ENCODE assay signal across 12 cellular contexts in genomic region chr3:190319660-190320059, GRCh38. TPM values are rescaled to one million over a fixed set of nuclear protein-coding genes. Genes with fewer than 3 reads are reported as not detected.
DNase-seq lines count a peak whose midpoint lies in the region; ATAC-seq and TF ChIP-seq lines count a peak whose summit lies in the region.
"Had no signal": no experiment of that assay in that cellular context is flagged by ENCODE, and none has a peak within 500 bp of the region (broad histone marks: within the 10 kb centered on the region; RNA-seq: fewer than 3 reads in every experiment).

No MANE protein-coding gene starts in this region.

- H3K4me3 ChIP-seq in RWPE2 (ENCODE audit: severe bottlenecking) (peak overlapping the region; percentile 48), stomach (no peak overlapping the region)
- H3K4me3 ChIP-seq: GM23248, sigmoid colon had no signal

- peak; percentile 69 for ATAC-seq in RWPE2 (ENCODE audit: low read depth)
- ATAC-seq: left colon had no signal

- peak overlapping the region; percentile 70 for H3K27ac ChIP-seq in RWPE2 (ENCODE audit: poor library complexity, severe bottlenecking)
- H3K27ac ChIP-seq in epithelial cell of prostate, result peak overlapping the region; percentile 84
- H3K27ac ChIP-seq in stomach, result no peak overlapping the region
- H3K27ac ChIP-seq: GM23248, sigmoid colon had no signal

- WGBS in stomach, 5 donors, result 68 to 83% (median 81%) methylated on average over 4 of the region's 4 CpGs

- DNase-seq in EL, result peak; percentile 13
- peak; percentile 84 for DNase-seq in RWPE2 (ENCODE audit: low spot score)
- DNase-seq in epithelial cell of prostate (ENCODE audit: low read depth, low spot score), result peak; percentile 87
- peak; percentile 61 for DNase-seq in stimulated activated CD4-positive, alpha-beta T cell treated with anti-CD3 and anti-CD28 coated beads, Interleukin-15, amount 100 ng/mL, for 24 hours
- no peak for DNase-seq in retina
- DNase-seq in globus pallidus (ENCODE audit: low spot score), result no peak
- no peak for DNase-seq in stomach
- DNase-seq in epidermal melanocyte (ENCODE audit: insufficient read length, low spot score), result no peak
- DNase-seq: GM23248, left colon, Right ventricle myocardium superior, sigmoid colon had no signal

- no peak for TF ChIP-seq POLR2A in stomach (IDR thresholded peaks at IDR 0.05)

- H3K36me3 ChIP-seq in RWPE2 (ENCODE audit: low read depth) (no peaks in the 10 kb centered on the region), stomach (no peaks in the 10 kb centered on the region)
- H3K36me3 ChIP-seq: sigmoid colon had no signal

- TF ChIP-seq CTCF in RWPE2 (IDR thresholded peaks at IDR 0.05; ENCODE audit: poor library complexity, severe bottlenecking), result no peak
- no peak for TF ChIP-seq CTCF in stomach (IDR thresholded peaks at IDR 0.05)

- H3K27me3 ChIP-seq in RWPE2 (ENCODE audit: insufficient read depth, poor library complexity, severe bottlenecking) (no peaks in the 10 kb centered on the region), stomach (peaks cover 0 to 26% (median 7%) of the 10 kb centered on the region in 3 donors)

- H3K4me1 ChIP-seq in RWPE2 (ENCODE audit: insufficient read depth, poor library complexity, severe bottlenecking), result peaks cover 17% of the 10 kb centered on the region
- H3K4me1 ChIP-seq in stomach, result peaks cover 4 to 20% (median 17%) of the 10 kb centered on the region in 4 donors

- intact Hi-C loops in stomach (cut with DNase I; ENCODE audit: low total_unique reads), result loop anchor here (10.0 kb wide), 2 partner anchors 95 to 345 kb away; no protein-coding TSS in a partner anchor

- no peak for TF ChIP-seq EP300 in stomach (IDR thresholded peaks at IDR 0.05)

- H3K9me3 ChIP-seq in RWPE2 (ENCODE audit: severe bottlenecking) (no peaks in the 10 kb centered on the region), stomach (no peaks in the 10 kb centered on the region)
- H3K9me3 ChIP-seq: sigmoid colon had no signal

RNA-seq across cellular contexts. Expression of gene CLDN1, which starts 2.6 kb away (rescaled TPM):
- 1 to 10 TPM in 2 of 5 donors, not detected in 3; 4.9 to 7.0 TPM for total RNA-seq in stomach
- 10 to 100 TPM in 1 of 3 donors, 1 to 10 TPM in 1, under 1 TPM in 1; 0.62 to 15.6 (median 1.1) TPM for polyA plus RNA-seq in stomach
- total RNA-seq: Right ventricle myocardium superior had no signal

Comparison
In these comparisons a context has a peak if more than half of its experiments do, and no peak if none do; other contexts are left out.
1. DNase-seq: peak in EL (single experiment), RWPE2 (single experiment), epithelial cell of prostate (single experiment) and stimulated activated CD4-positive, alpha-beta T cell treated with anti-CD3 and anti-CD28 coated beads, Interleukin-15, amount 100 ng/mL, for 24 hours (single experiment); none in retina (single experiment), globus pallidus (single experiment), stomach (single experiment) and epidermal melanocyte (single experiment).
2. H3K27ac ChIP-seq: peak in RWPE2 (single experiment) and epithelial cell of prostate (single experiment); none in stomach (0 of 5).